In genomic region chr5:139975306-139975705, GRCh38 we compare ENCODE assay signal across 18 cellular contexts.
"Had no signal": no experiment of that assay in that cellular context is flagged by ENCODE, and none has a peak within 500 bp of the region (broad histone marks: within the 10 kb centered on the region; RNA-seq: fewer than 3 reads in every experiment).

No MANE protein-coding gene starts in this region.

- H3K9me3 Mint-ChIP-seq: activated B cell treated with CpG ODN at 0.5 μM for 24 hours; effector memory CD8-positive, alpha-beta T cell; stimulated activated naive CD8-positive, alpha-beta T cell treated with anti-CD3 and anti-CD28 coated beads, Interleukin-15, amount 100 ng/mL, for 72 hours had no signal

- DNase-seq: activated B cell treated with CpG ODN at 0.5 μM for 24 hours; activated CD4-positive, alpha-beta T cell treated with anti-CD3 and anti-CD28 coated beads for 48 hours; activated CD8-positive, alpha-beta T cell treated with anti-CD3 and anti-CD28 coated beads, Interleukin-2, amount 10 ng/mL, durations not matched to agents 7 days and 5 days; activated gamma-delta T cell treated with Interleukin-2 at 50 U/mL for 16 hours; amniotic stem cell; effector memory CD8-positive, alpha-beta T cell; erythroblast; gastrocnemius medialis; lower lobe of right lung; nucleus accumbens; stimulated activated naive CD8-positive, alpha-beta T cell treated with anti-CD3 and anti-CD28 coated beads, Interleukin-15, amount 100 ng/mL, for 72 hours; T-helper 2 cell had no signal

- H3K27me3 ChIP-seq: body of pancreas, gastrocnemius medialis, hepatocyte had no signal

- ATAC-seq: activated CD8-positive, alpha-beta T cell treated with anti-CD3 and anti-CD28 coated beads, Interleukin-2, amount 10 ng/mL, durations not matched to agents 7 days and 5 days; body of pancreas; effector memory CD8-positive, alpha-beta T cell; gastrocnemius medialis; sciatic nerve; stimulated activated naive CD8-positive, alpha-beta T cell treated with anti-CD3 and anti-CD28 coated beads, Interleukin-15, amount 100 ng/mL, for 72 hours had no signal

- H3K27ac ChIP-seq: body of pancreas, gastrocnemius medialis, hepatocyte, lower lobe of right lung had no signal

- H3K4me3 ChIP-seq: body of pancreas, gastrocnemius medialis, hepatocyte, lower lobe of right lung had no signal

- H3K4me3 Mint-ChIP-seq: activated B cell treated with CpG ODN at 0.5 μM for 24 hours; activated CD8-positive, alpha-beta T cell treated with anti-CD3 and anti-CD28 coated beads, Interleukin-2, amount 10 ng/mL, durations not matched to agents 7 days and 5 days; activated naive CD8-positive, alpha-beta T cell; effector memory CD8-positive, alpha-beta T cell; nephron; stimulated activated naive CD8-positive, alpha-beta T cell treated with anti-CD3 and anti-CD28 coated beads, Interleukin-15, amount 100 ng/mL, for 72 hours had no signal

- H3K27ac Mint-ChIP-seq: activated B cell treated with CpG ODN at 0.5 μM for 24 hours; activated CD8-positive, alpha-beta T cell treated with anti-CD3 and anti-CD28 coated beads, Interleukin-2, amount 10 ng/mL, durations not matched to agents 7 days and 5 days; activated naive CD8-positive, alpha-beta T cell; effector memory CD8-positive, alpha-beta T cell; nephron; progenitor cell of endocrine pancreas; stimulated activated naive CD8-positive, alpha-beta T cell treated with anti-CD3 and anti-CD28 coated beads, Interleukin-15, amount 100 ng/mL, for 72 hours had no signal

- H3K36me3 ChIP-seq: gastrocnemius medialis, lower lobe of right lung had no signal

- H3K4me1 Mint-ChIP-seq: activated B cell treated with CpG ODN at 0.5 μM for 24 hours; nephron; stimulated activated naive CD8-positive, alpha-beta T cell treated with anti-CD3 and anti-CD28 coated beads, Interleukin-15, amount 100 ng/mL, for 72 hours had no signal
